In genomic region chrX:53494427-53494826, GRCh38 we compare ENCODE assay signal across 12 cellular contexts.
DNase-seq lines count a peak whose midpoint lies in the region; TF ChIP-seq lines count a peak whose summit lies in the region.
"Had no signal": no experiment of that assay in that cellular context is flagged by ENCODE, and none has a peak within 500 bp of the region (broad histone marks: within the 10 kb centered on the region; RNA-seq: fewer than 3 reads in every experiment).

No MANE protein-coding gene starts in this region.

- DNase-seq in A673 (ENCODE audit: low spot score) (peak; percentile 39), GM03348 (ENCODE audit: low spot score) (peak; percentile 19), NCI-H2227 (lab: John Stamatoyannopoulos, UW; ENCODE audit: unreplicated experiment) (peak; percentile 41), adrenal gland (peak in 5 of 7 donors; percentile 14 to 47 (median 34)), anterior cingulate cortex (lab: John Stamatoyannopoulos, UW) (no peak), cardiac septum (ENCODE audit: low spot score) (no peak)
- DNase-seq in stimulated activated CD8-positive, alpha-beta memory T cell treated with anti-CD3 and anti-CD28 coated beads, Interleukin-4, amount 100 ng/mL, for 48 hours, result no peak
- DNase-seq in activated naive CD4-positive, alpha-beta T cell treated with anti-CD3 and anti-CD28 coated beads, Interleukin-2, amount 50 U/mL, for 16 hours, result no peak
- DNase-seq: natural killer cell had no signal

- TF ChIP-seq POLR2A in adrenal gland (IDR thresholded peaks at IDR 0.05), result no peak

- CTCF ChIA-PET in A673 (lab: Charles Lee), result no interaction called here

- H3K4me3 ChIP-seq in A673 (ENCODE audit: low read depth, low read length, poor library complexity, severe bottlenecking) (no peak overlapping the region), adrenal gland (no peak overlapping the region)
- H3K4me3 ChIP-seq: BLaER1, right atrium auricular region, SK-N-MC had no signal

- H3K36me3 ChIP-seq in A673 (ENCODE audit: insufficient read depth, low read length, poor library complexity, severe bottlenecking) (no peaks in the 10 kb centered on the region), adrenal gland (replicated peaks in 1 of 2) (no peaks in the 10 kb centered on the region)
- H3K36me3 ChIP-seq: BLaER1, right atrium auricular region had no signal

- H3K27me3 ChIP-seq in A673 (replicated peaks; ENCODE audit: insufficient read depth, low read depth, low read length, poor library complexity), result no peaks in the 10 kb centered on the region
- H3K27me3 ChIP-seq in adrenal gland, result peaks cover 17% of the 10 kb centered on the region
- H3K27me3 ChIP-seq: right atrium auricular region had no signal

- BruUV-seq in A673 (replicated peaks; lab: Mats Ljungman, UMichigan), result no TSS peak

- intact Hi-C loops in A673 (cut with micrococcal nuclease; ENCODE audit: unreplicated experiment), result no loop called here
- intact Hi-C loops in adrenal gland (cut with DNase I), result no loop called here
- intact Hi-C loops in cardiac septum (cut with DNase I), result no loop called here

- POLR2A ChIA-PET in A673 (lab: Charles Lee; ENCODE audit: low non-redundant PET), result interaction anchor here (0.7 kb wide), 1 partner anchor 72 kb away, joined by 7 read pairs; the partner anchor contains the start of genes RIBC1 and SMC1A

- no peak overlapping the region for H3K27ac ChIP-seq in A673 (ENCODE audit: low read depth, low read length, poor library complexity, severe bottlenecking)
- H3K27ac ChIP-seq in adrenal gland, result no peak overlapping the region
- H3K27ac ChIP-seq: BLaER1, right atrium auricular region, SK-N-MC had no signal

- H3K4me1 ChIP-seq in A673 (ENCODE audit: insufficient read depth, low read length, poor library complexity, severe bottlenecking) (no peaks in the 10 kb centered on the region), adrenal gland (replicated peaks in 1 of 2) (no peaks in the 10 kb centered on the region)
- H3K4me1 ChIP-seq: BLaER1, right atrium auricular region had no signal

- TF ChIP-seq CTCF in A673 (conservative IDR thresholded peaks at IDR 0.05; ENCODE audit: low read depth, low read length) (no peak), adrenal gland (IDR thresholded peaks at IDR 0.05) (no peak)

- H3K9me3 ChIP-seq in A673 (ENCODE audit: low read depth, low read length, poor library complexity, severe bottlenecking) (no peaks in the 10 kb centered on the region), adrenal gland (replicated peaks in 1 of 3) (no peaks in the 10 kb centered on the region)
- H3K9me3 ChIP-seq: BLaER1, right atrium auricular region had no signal

Comparison
In these comparisons a context has a peak if more than half of its experiments do, and no peak if none do; other contexts are left out.
1. DNase-seq: peak in A673 (single experiment), GM03348 (single experiment), NCI-H2227 (single experiment) and adrenal gland (5 of 7); none in anterior cingulate cortex (0 of 58), stimulated activated CD8-positive, alpha-beta memory T cell treated with anti-CD3 and anti-CD28 coated beads, Interleukin-4, amount 100 ng/mL, for 48 hours (single experiment), activated naive CD4-positive, alpha-beta T cell treated with anti-CD3 and anti-CD28 coated beads, Interleukin-2, amount 50 U/mL, for 16 hours (single experiment) and cardiac septum (single experiment).